Comparison of ENCODE assay signal across 8 cellular contexts in genomic region chr1:28552482-28553228, GRCh38. TPM values are rescaled to one million over a fixed set of nuclear protein-coding genes. Genes with fewer than 3 reads are reported as not detected.
DNase-seq lines count a peak whose midpoint lies in the region; ATAC-seq and TF ChIP-seq lines count a peak whose summit lies in the region.

TSS of gene TRNAU1AP (plus strand) at chr1:28553085. CDS start at chr1:28553111, 26 bp downstream.

- no peaks in the 10 kb centered on the region for H3K9me3 ChIP-seq in mononuclear cell (ENCODE audit: low read depth, low read length)

- TF ChIP-seq RAD21 in Ishikawa (IDR thresholded peaks at IDR 0.05; ENCODE audit: low read depth), result no peak

- H3K4me1 ChIP-seq in mononuclear cell (ENCODE audit: insufficient read depth, low read length), result peaks cover 15% of the 10 kb centered on the region

- peak; percentile 88 for ATAC-seq in GM21576 (IDR thresholded peaks at IDR 0.05; ENCODE audit: unreplicated experiment)

- no peaks in the 10 kb centered on the region for H3K27me3 ChIP-seq in mononuclear cell (ENCODE audit: insufficient read depth, low read length)

- DNase-seq in DMS153 (lab: John Stamatoyannopoulos, UW) (peak; percentile 98), OCI-M2 (lab: John Stamatoyannopoulos, UW; ENCODE audit: unreplicated experiment) (peak; percentile 86), activated T-cell treated with anti-CD3 and anti-CD28 coated beads for 4 hours (peak; percentile 97), epithelial cell of esophagus (ENCODE audit: low read depth) (peak; percentile 98)
- peak; percentile 96 to 97 for DNase-seq in stimulated activated CD8-positive, alpha-beta memory T cell treated with anti-CD3 and anti-CD28 coated beads, Interleukin-2, amount 100 ng/mL, for 48 hours (ENCODE audit: low read depth in 2 of 2)

- no peak for TF ChIP-seq EP300 in Ishikawa (IDR thresholded peaks at IDR 0.05; ENCODE audit: borderline replicate concordance)

- peak within 1 kb of the TSS; percentile 98 for H3K4me3 ChIP-seq in epithelial cell of esophagus (ENCODE audit: low read length)
- peak within 1 kb of the TSS; percentile 95 for H3K4me3 ChIP-seq in mononuclear cell (ENCODE audit: low read length)

- TF ChIP-seq CTCF in epithelial cell of esophagus (IDR thresholded peaks at IDR 0.05; ENCODE audit: insufficient read depth, low read depth, low read length, missing control alignments), result no peak

TF ChIP-seq in Ishikawa, 13 proteins besides CTCF, POLR2A, EP300 and RAD21:
- TF ChIP-seq YY1 (IDR thresholded peaks at IDR 0.05; ENCODE audit: low read depth) (peak; percentile 92), ZBTB7A (IDR thresholded peaks at IDR 0.05; ENCODE audit: low read depth) (no peak), TEAD4 (IDR thresholded peaks at IDR 0.05) (peak; percentile 28), FOXM1 (IDR thresholded peaks at IDR 0.05; ENCODE audit: borderline replicate concordance, low read depth) (no peak), MAX (IDR thresholded peaks at IDR 0.05) (peak; percentile 66), CEBPB (IDR thresholded peaks at IDR 0.05) (no peak; the same call in 1 of the 2 replicates), TCF12 (IDR thresholded peaks at IDR 0.05; ENCODE audit: low read depth) (peak; percentile 55; the same call in 1 of the 2 replicates), EGR1 (IDR thresholded peaks at IDR 0.05) (no peak), TAF1 (IDR thresholded peaks at IDR 0.05; ENCODE audit: low read depth) (peak; percentile 85), USF1 (IDR thresholded peaks at IDR 0.05) (peak; percentile 37; the same call in 1 of the 2 replicates), REST (IDR thresholded peaks at IDR 0.05; ENCODE audit: low read depth) (no peak), CREB1 (IDR thresholded peaks at IDR 0.05; ENCODE audit: low read depth) (no peak), NFIC (IDR thresholded peaks at IDR 0.05) (peak; percentile 25; the same call in 1 of the 2 replicates)

RNA-seq across cellular contexts. Expression of gene TRNAU1AP, which starts in this region (rescaled TPM):
- total RNA-seq in mononuclear cell, result 20.0 TPM

Comparison
In these comparisons a context has a peak if more than half of its experiments do, and no peak if none do; other contexts are left out.
1. Peak in every context shown above with its lines: DNase-seq, ATAC-seq and H3K4me3 ChIP-seq.